12 cellular contexts compared by ENCODE assay signal in the genomic region with DNA sequence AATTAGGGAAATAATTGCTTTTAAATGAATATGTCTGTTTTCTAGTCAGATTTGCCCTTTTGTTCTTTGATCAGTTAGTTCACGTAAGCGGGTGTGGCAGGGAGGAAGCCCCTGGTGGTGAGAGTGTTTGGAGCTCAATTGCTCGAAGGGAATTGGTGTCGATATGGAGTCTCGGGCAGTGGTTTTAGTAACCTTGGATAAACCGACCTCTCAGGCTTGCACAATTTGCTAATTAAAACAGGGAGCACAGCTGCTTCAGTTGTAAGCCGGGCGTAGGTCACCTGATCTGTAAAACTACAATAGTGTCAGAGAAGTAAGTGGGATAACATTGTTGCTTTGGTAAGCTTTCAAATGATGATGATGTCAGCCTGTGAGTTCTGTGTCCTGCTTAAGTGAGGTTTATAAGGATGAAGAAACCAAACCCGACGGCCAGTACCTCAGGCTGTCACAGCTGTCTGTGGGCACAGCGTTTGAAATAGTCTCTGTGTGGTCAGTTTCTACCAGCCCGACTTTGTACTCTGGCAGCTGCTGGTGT. TPM values are rescaled to one million over a fixed set of nuclear protein-coding genes. Genes with fewer than 3 reads are reported as not detected.
DNase-seq lines count a peak whose midpoint lies in the region; FAIRE-seq and TF ChIP-seq lines count a peak whose summit lies in the region.
"Had no signal": no experiment of that assay in that cellular context is flagged by ENCODE, and none has a peak within 500 bp of the region (broad histone marks: within the 10 kb centered on the region; RNA-seq: fewer than 3 reads in every experiment).

No MANE protein-coding gene starts in this region.

- H3K4ac ChIP-seq in H1 (replicated peaks; ENCODE audit: insufficient read length, low read depth, low read length), result no peak overlapping the region

- H3K79me1 ChIP-seq in H1 (ENCODE audit: low read depth, low read length), result peaks cover 3% of the 10 kb centered on the region; the same call in 1 of the 2 replicates

- H3K4me1 ChIP-seq in H1 (replicated peaks in 1 of 4; ENCODE audit: control insufficient read depth in 3 of 4, insufficient read depth in 4 of 4, low read length in 3 of 4), result peaks cover 4 to 18% (median 11%) of the 10 kb centered on the region in 4 experiments; a peak in 5 of 7 replicates

- H3K9ac ChIP-seq in H1 (replicated peaks in 1 of 4; ENCODE audit: extremely low read depth in 1 of 4, low read depth in 3 of 4, low read length in 3 of 4), result no peak overlapping the region

- H3K4me3 ChIP-seq in BJ (ENCODE audit: low read depth, low read length) (no peak overlapping the region), H1 (ENCODE audit: extremely low read depth in 1 of 4, insufficient read depth in 2 of 4, low read depth in 3 of 4, low read length in 4 of 4) (no peak overlapping the region)

- no peak for FAIRE-seq in H1 (lab: Jason Lieb, UNC)

- H3K36me3 ChIP-seq in BJ (ENCODE audit: control insufficient read depth, insufficient read depth, low read length) (peaks cover 2% of the 10 kb centered on the region; the same call in 1 of the 2 replicates), H1 (ENCODE audit: control insufficient read depth in 2 of 4, insufficient read depth in 4 of 4, low read length in 3 of 4) (peaks cover 0 to 4% (median 0%) of the 10 kb centered on the region in 4 experiments; a peak in 2 of 8 replicates)
- H3K36me3 ChIP-seq: neutrophil had no signal

- CTCF ChIA-PET in BJ (lab: Yijun Ruan, JAX) (interaction anchor here (0.6 to 1.4 kb wide), 3 partner anchors 11 to 78 kb away, joined by 3 to 4 read pairs (median 3); no protein-coding TSS in a partner anchor), H1 (lab: Charles Lee; ENCODE audit: partially characterized antibody) (interaction anchor here (0.6 to 5.3 kb wide), 19 partner anchors 12 to 299 kb away, joined by 3 to 20 read pairs (median 4); no protein-coding TSS in a partner anchor)

- TF ChIP-seq EP300 in H1 (IDR thresholded peaks at IDR 0.05; ENCODE audit: borderline replicate concordance in 1 of 2, low read depth in 2 of 2, low read length in 2 of 2), result no peak

- H2AK5ac ChIP-seq in H1 (ENCODE audit: low read depth, low read length), result no peak overlapping the region

- no peak overlapping the region for H2AFZ ChIP-seq in H1 (ENCODE audit: low read length)

- no peak overlapping the region for H2BK5ac ChIP-seq in H1 (ENCODE audit: low read depth, low read length)

- no peak overlapping the region for H2BK120ac ChIP-seq in H1 (replicated peaks; ENCODE audit: low read depth, low read length)

- no peak overlapping the region for H3K27ac ChIP-seq in H1 (ENCODE audit: low read depth, low read length)
- H3K27ac ChIP-seq: neutrophil had no signal

- TF ChIP-seq CTCF in BJ (IDR thresholded peaks at IDR 0.05; ENCODE audit: insufficient read depth, low read depth, low read length) (0 out of 2 replicates have a peak, but pooled peaks have one; percentile 6), H1 (IDR thresholded peaks at IDR 0.05; ENCODE audit: control extremely low read depth in 1 of 3, insufficient read depth in 1 of 3, low read depth in 1 of 3, low read length in 3 of 3) (peak in 2 of 3 experiments; percentile 23 to 27; a peak in 3 of 4 replicates)

- H3K14ac ChIP-seq in H1 (ENCODE audit: insufficient read length), result no peak overlapping the region

- H4K91ac ChIP-seq in H1 (replicated peaks; ENCODE audit: insufficient read length, low read length), result no peak overlapping the region

- no peaks in the 10 kb centered on the region for H3K9me3 ChIP-seq in H1 (ENCODE audit: insufficient read depth in 2 of 2, low read depth in 1 of 2, low read length in 1 of 2)
- H3K9me3 ChIP-seq: neutrophil had no signal

- no peak for TF ChIP-seq RAD21 in H1 (IDR thresholded peaks at IDR 0.05 in 1 of 2, conservative IDR thresholded peaks at IDR 0.05 in 1 of 2; ENCODE audit: low read depth in 2 of 2, low read length in 2 of 2)

- peaks cover 0 to 2% of the 10 kb centered on the region in 2 experiments for H4K20me1 ChIP-seq in H1 (replicated peaks in 1 of 2; ENCODE audit: control insufficient read depth in 1 of 2, insufficient read depth in 2 of 2, low read length in 2 of 2)

- H2BK20ac ChIP-seq in H1 (ENCODE audit: low read length), result no peak overlapping the region; the same call in 1 of the 2 replicates

- H3K23ac ChIP-seq in H1 (ENCODE audit: insufficient read length), result no peak overlapping the region

- no peak overlapping the region for H2BK12ac ChIP-seq in H1 (ENCODE audit: low read depth, low read length)

- no peaks in the 10 kb centered on the region for H3K27me3 ChIP-seq in BJ (ENCODE audit: control insufficient read depth, insufficient read depth, low read length)
- no peaks in the 10 kb centered on the region for H3K27me3 ChIP-seq in H1 (replicated peaks in 1 of 4; ENCODE audit: control insufficient read depth in 3 of 4, extremely low read depth in 1 of 4, insufficient read depth in 3 of 4, low read length in 3 of 4)

- H2BK15ac ChIP-seq in H1 (ENCODE audit: low read length), result no peak overlapping the region

- no peak overlapping the region; the same call in 1 of the 2 replicates for H3K18ac ChIP-seq in H1 (ENCODE audit: extremely low read depth, low read length)

- no peak overlapping the region for H4K5ac ChIP-seq in H1 (ENCODE audit: insufficient read length, low read depth, low read length)

- no peak overlapping the region for H3K4me2 ChIP-seq in H1 (ENCODE audit: insufficient read depth in 1 of 2, low read depth in 2 of 2, low read length in 2 of 2)

- 84% methylated on average over 12 of the region's 12 CpGs; no CpG with 5 or more reads in 1 of the 2 experiments for WGBS in H1 (ENCODE audit: extremely low coverage in 1 of 2, insufficient coverage in 1 of 2, insufficient read length in 1 of 2, insufficient replicate concordance in 2 of 2, low coverage in 1 of 2, low lambda C conversion rate in 2 of 2, missing lambda C conversion rate in 1 of 2), 2 experiments

- POLR2A ChIA-PET in BJ (lab: Charles Lee), result no interaction called here
- POLR2A ChIA-PET in H1 (lab: Charles Lee; ENCODE audit: partially characterized antibody), result interaction anchor here (1.2 to 1.6 kb wide), 3 partner anchors 14 to 34 kb away, joined by 3 read pairs; no protein-coding TSS in a partner anchor

- no peak overlapping the region for H4K8ac ChIP-seq in H1 (ENCODE audit: extremely low read depth, insufficient read depth, low read length)

- no peak for DNase-seq in BJ (ENCODE audit: low read depth)
- DNase-seq in NCI-H2107 (lab: John Stamatoyannopoulos, UW), result peak; percentile 56
- no peak for DNase-seq in H1 (ENCODE audit: low read depth in 1 of 2, low spot score in 2 of 2)
- peak; percentile 98 for DNase-seq in myocyte (ENCODE audit: low read depth)
- DNase-seq in kidney glomerular epithelial cell (lab: John Stamatoyannopoulos, UW), result no peak
- DNase-seq in kidney tubule cell (ENCODE audit: low spot score), result no peak
- DNase-seq in GOT3 (lab: John Stamatoyannopoulos, UW), result no peak
- no peak for DNase-seq in HuH-7.5 (ENCODE audit: low spot score)
- DNase-seq: activated gamma-delta T cell treated with Interleukin-2 at 50 U/mL for 16 hours; CD8-positive, alpha-beta memory T cell had no signal

- H3K23me2 ChIP-seq in H1 (ENCODE audit: low read depth, low read length), result no peaks in the 10 kb centered on the region

- no peak overlapping the region for H3K56ac ChIP-seq in H1 (replicated peaks; ENCODE audit: insufficient read length, low read depth, low read length)

- H3K79me2 ChIP-seq in H1 (ENCODE audit: control insufficient read depth in 1 of 2, insufficient read depth in 2 of 2, low read length in 2 of 2), result no peaks in the 10 kb centered on the region

- TF ChIP-seq POLR2A in H1 (IDR thresholded peaks at IDR 0.05; ENCODE audit: control extremely low read depth in 1 of 2, low read depth in 2 of 2, low read length in 2 of 2), result no peak

TF ChIP-seq in H1, 55 proteins besides CTCF, POLR2A, EP300 and RAD21:
- TF ChIP-seq KDM1A (IDR thresholded peaks at IDR 0.05; ENCODE audit: borderline replicate concordance, low read length) (no peak), SUZ12 (IDR thresholded peaks at IDR 0.05; ENCODE audit: low read length) (no peak), BCL11A (IDR thresholded peaks at IDR 0.05; ENCODE audit: low read depth in 2 of 2, low read length in 2 of 2) (no peak), SIRT6 (IDR thresholded peaks at IDR 0.05; ENCODE audit: low read length) (no peak), BRCA1 (IDR thresholded peaks at IDR 0.05; ENCODE audit: low read depth, low read length) (no peak), SIX5 (IDR thresholded peaks at IDR 0.05; ENCODE audit: low read depth, low read length) (no peak), CHD1 (IDR thresholded peaks at IDR 0.05; ENCODE audit: low read depth, low read length) (no peak)

RNA-seq across cellular contexts. Expression of gene ZNF750, which starts 2.9 kb away (rescaled TPM):
- polyA plus RNA-seq in BJ (2011; rRNA removed) (not detected in 2 replicates), H1 (2011; rRNA removed) (0.02 TPM in 1 of 2 replicates, not detected in the other)
- not detected in 2 replicates for polyA minus RNA-seq in BJ (2011; rRNA and poly(A)+ RNA removed)
- total RNA-seq in H1 (2021; fragmentation: NEBNext Ultra II Directional; extraction: Animal tissue kit (Norgen Biotek cat#: 25700)), result not detected in 2 replicates
- polyA plus RNA-seq in H1 (2011; cell fraction: cytosol; rRNA removed), result not detected
- polyA plus RNA-seq in H1 (2011; cell fraction: nucleus; rRNA removed), result not detected
- polyA plus RNA-seq in H1 (2012, experiment 1 of 2), result 0.12 to 0.14 TPM in 2 of 4 replicates, not detected in the others
- 0.04 TPM for polyA plus RNA-seq in H1 (2012, experiment 2 of 2)
- polyA plus RNA-seq in H1 (2013, experiment 1 of 2), result 0.02 TPM
- 0.02 TPM for polyA plus RNA-seq in H1 (2013, experiment 2 of 2)
- not detected in 2 replicates for polyA minus RNA-seq in H1 (2011; rRNA and poly(A)+ RNA removed)
- not detected for polyA minus RNA-seq in H1 (2011; cell fraction: cytosol; rRNA and poly(A)+ RNA removed)
- not detected for polyA minus RNA-seq in H1 (2011; cell fraction: nucleus; rRNA and poly(A)+ RNA removed)
- total RNA-seq in myocyte, result not detected in 2 replicates
- 0.16 TPM for polyA plus RNA-seq in myocyte (2012)
- total RNA-seq: CD8-positive, alpha-beta memory T cell; M059J had no signal
- polyA plus RNA-seq: CD8-positive, alpha-beta memory T cell had no signal

Comparison
In these comparisons a context has a peak if more than half of its experiments do, and no peak if none do; other contexts are left out.
1. DNase-seq: peak in NCI-H2107 (single experiment) and myocyte (single experiment); none in BJ (single experiment), H1 (0 of 2), kidney glomerular epithelial cell (single experiment), kidney tubule cell (single experiment), GOT3 (single experiment) and HuH-7.5 (single experiment).